In genomic region chr9:83130541-83130940, GRCh38 we compare ENCODE assay signal across 25 cellular contexts.
DNase-seq lines count a peak whose midpoint lies in the region; ATAC-seq and TF ChIP-seq lines count a peak whose summit lies in the region.
"Had no signal": no experiment of that assay in that cellular context is flagged by ENCODE, and none has a peak within 500 bp of the region (broad histone marks: within the 10 kb centered on the region; RNA-seq: fewer than 3 reads in every experiment).

No MANE protein-coding gene starts in this region.

- intact Hi-C loops in Calu3 (cut with micrococcal nuclease; ENCODE audit: unreplicated experiment) (loop anchor here (5.0 kb wide), 1 partner anchor 68 kb away; the partner anchor contains the start of gene RASEF), mucosa of descending colon (cut with DNase I, micrococcal nuclease) (no loop called here), A673 (cut with micrococcal nuclease; ENCODE audit: unreplicated experiment) (loop anchor here (5.0 kb wide), 1 partner anchor 52 kb away; no protein-coding TSS in a partner anchor)
- intact Hi-C loops in activated T-helper 1 cell treated with anti-CD3 and anti-CD28 coated beads, Interleukin-12 subunit alpha, Interleukin-12 subunit beta, Interleukin-2, Interleukin-4 antibody, amounts not matched to agents 30 ng/mL and 10 ng/mL and 1 ng/mL, durations not matched to agents 14 hours and 24 hours and 36 hours (cut with micrococcal nuclease), result no loop called here

- H3K4me1 ChIP-seq in esophagus (ENCODE audit: control insufficient read depth in 2 of 2, insufficient read depth in 2 of 2, low read length in 1 of 2) (no peaks in the 10 kb centered on the region), mucosa of descending colon (ENCODE audit: low read depth) (no peaks in the 10 kb centered on the region), A673 (ENCODE audit: insufficient read depth, low read length, poor library complexity, severe bottlenecking) (no peaks in the 10 kb centered on the region)
- H3K4me1 ChIP-seq: SJSA1 had no signal

- CTCF ChIA-PET in Calu3 (lab: Charles Lee), result interaction anchor here (0.6 to 1.8 kb wide), 4 partner anchors 10 to 857 kb away, joined by 3 to 6 read pairs (median 4); no protein-coding TSS in a partner anchor
- CTCF ChIA-PET in RWPE1 (lab: Yijun Ruan, JAX), result interaction anchor here (0.8 to 1.4 kb wide), 2 partner anchors 9 to 34 kb away, joined by 3 to 4 read pairs; no protein-coding TSS in a partner anchor
- CTCF ChIA-PET in A673 (lab: Charles Lee), result no interaction called here

- peaks cover 26% of the 10 kb centered on the region for H3K4me1 Mint-ChIP-seq in Calu3 (ENCODE audit: low read depth, unreplicated experiment)
- no peaks in the 10 kb centered on the region for H3K4me1 Mint-ChIP-seq in activated T-helper 1 cell treated with anti-CD3 and anti-CD28 coated beads, Interleukin-12 subunit alpha, Interleukin-12 subunit beta, Interleukin-2, Interleukin-4 antibody, amounts not matched to agents 30 ng/mL and 10 ng/mL and 1 ng/mL, durations not matched to agents 14 hours and 24 hours and 36 hours (ENCODE audit: low read depth)
- H3K4me1 Mint-ChIP-seq: activated B cell treated with CpG ODN at 0.5 μM for 24 hours; naive thymus-derived CD8-positive, alpha-beta T cell had no signal

- ATAC-seq in mucosa of descending colon (peak; percentile 87), GM19324 (IDR thresholded peaks at IDR 0.05; ENCODE audit: low FRiP score, unreplicated experiment) (no peak)
- ATAC-seq: naive thymus-derived CD8-positive, alpha-beta T cell had no signal

- DNase-seq in Calu3, result peak; percentile 34
- DNase-seq in RWPE1 (ENCODE audit: low spot score), result peak; percentile 59
- no peak for DNase-seq in mucosa of descending colon
- DNase-seq in activated T-helper 1 cell treated with anti-CD3 and anti-CD28 coated beads, Interleukin-12 subunit alpha, Interleukin-12 subunit beta, Interleukin-2, Interleukin-4 antibody, amounts not matched to agents 30 ng/mL and 10 ng/mL and 1 ng/mL, durations not matched to agents 14 hours and 24 hours and 36 hours (ENCODE audit: low spot score), result no peak
- no peak for DNase-seq in A673 (ENCODE audit: low spot score)
- no peak for DNase-seq in activated T-cell treated with anti-CD3 and anti-CD28 coated beads, Interleukin-2, amount 50 U/mL, for 48 hours
- DNase-seq: activated B cell treated with CpG ODN at 0.5 μM for 24 hours; activated CD4-positive, alpha-beta memory T cell treated with anti-CD3 and anti-CD28 coated beads for 36 hours; activated naive CD4-positive, alpha-beta T cell treated with anti-CD3 and anti-CD28 coated beads, Interleukin-2, amount 50 U/mL, for 16 hours; activated T-cell treated with anti-CD3 and anti-CD28 coated beads for 4 hours; aorta; C1 segment of cervical spinal cord; dermis blood vessel endothelial cell; DMS 273 treated with DMSO at 0.1 percent for 48 hours; erythroblast; glutamatergic neuron; H7; naive thymus-derived CD8-positive, alpha-beta T cell; NCI-H1417 treated with DMSO at 0.1 percent for 48 hours; NCI-H2171; NCI-H69; stimulated activated CD8-positive, alpha-beta memory T cell treated with anti-CD3 and anti-CD28 coated beads, Interleukin-4, amount 100 ng/mL, for 48 hours had no signal

- no peaks in the 10 kb centered on the region for H3K36me3 Mint-ChIP-seq in Calu3 (ENCODE audit: insufficient read depth, unreplicated experiment)
- H3K36me3 Mint-ChIP-seq in activated T-helper 1 cell treated with anti-CD3 and anti-CD28 coated beads, Interleukin-12 subunit alpha, Interleukin-12 subunit beta, Interleukin-2, Interleukin-4 antibody, amounts not matched to agents 30 ng/mL and 10 ng/mL and 1 ng/mL, durations not matched to agents 14 hours and 24 hours and 36 hours (ENCODE audit: low read depth), result no peaks in the 10 kb centered on the region
- H3K36me3 Mint-ChIP-seq: activated CD4-positive, alpha-beta memory T cell treated with anti-CD3 and anti-CD28 coated beads for 36 hours; naive thymus-derived CD8-positive, alpha-beta T cell had no signal

- H3K4me3 ChIP-seq in esophagus (ENCODE audit: low read depth in 1 of 2, low read length in 2 of 2) (no peak overlapping the region), mucosa of descending colon (no peak overlapping the region), A673 (ENCODE audit: low read depth, low read length, poor library complexity, severe bottlenecking) (no peak overlapping the region)
- H3K4me3 ChIP-seq: SJSA1 had no signal

- H3K27me3 ChIP-seq in esophagus (ENCODE audit: control insufficient read depth in 1 of 2, insufficient read depth in 2 of 2, low read length in 2 of 2), result no peaks in the 10 kb centered on the region
- peaks cover 5% of the 10 kb centered on the region for H3K27me3 ChIP-seq in A673 (replicated peaks; ENCODE audit: insufficient read depth, low read depth, low read length, poor library complexity)
- H3K27me3 ChIP-seq: SJSA1 had no signal

- TF ChIP-seq CTCF in Calu3 (IDR thresholded peaks at IDR 0.05; ENCODE audit: unreplicated experiment) (no peak), RWPE1 (conservative IDR thresholded peaks at IDR 0.05; ENCODE audit: low read depth) (no peak), mucosa of descending colon (IDR thresholded peaks at IDR 0.05) (no peak), A673 (conservative IDR thresholded peaks at IDR 0.05; ENCODE audit: low read depth, low read length) (no peak)

- no peaks in the 10 kb centered on the region for H3K9me3 ChIP-seq in esophagus (ENCODE audit: control insufficient read depth in 2 of 2, insufficient read depth in 1 of 2, low read depth in 1 of 2, low read length in 1 of 2)
- no peaks in the 10 kb centered on the region for H3K9me3 ChIP-seq in mucosa of descending colon
- no peaks in the 10 kb centered on the region for H3K9me3 ChIP-seq in A673 (ENCODE audit: low read depth, low read length, poor library complexity, severe bottlenecking)
- H3K9me3 ChIP-seq: SJSA1 had no signal

- WGBS in esophagus, 2 donors, result 50 to 62% methylated on average over 2 of the region's 2 CpGs

- no peak overlapping the region for H3K4me3 Mint-ChIP-seq in Calu3 (ENCODE audit: low read depth, unreplicated experiment)
- no peak overlapping the region for H3K4me3 Mint-ChIP-seq in activated T-helper 1 cell treated with anti-CD3 and anti-CD28 coated beads, Interleukin-12 subunit alpha, Interleukin-12 subunit beta, Interleukin-2, Interleukin-4 antibody, amounts not matched to agents 30 ng/mL and 10 ng/mL and 1 ng/mL, durations not matched to agents 14 hours and 24 hours and 36 hours
- H3K4me3 Mint-ChIP-seq: activated B cell treated with CpG ODN at 0.5 μM for 24 hours; activated CD4-positive, alpha-beta memory T cell treated with anti-CD3 and anti-CD28 coated beads for 36 hours; naive thymus-derived CD8-positive, alpha-beta T cell had no signal

- peak overlapping the region; percentile 90 for H3K27ac Mint-ChIP-seq in Calu3 (ENCODE audit: unreplicated experiment)
- H3K27ac Mint-ChIP-seq in activated T-helper 1 cell treated with anti-CD3 and anti-CD28 coated beads, Interleukin-12 subunit alpha, Interleukin-12 subunit beta, Interleukin-2, Interleukin-4 antibody, amounts not matched to agents 30 ng/mL and 10 ng/mL and 1 ng/mL, durations not matched to agents 14 hours and 24 hours and 36 hours, result no peak overlapping the region
- H3K27ac Mint-ChIP-seq: activated B cell treated with CpG ODN at 0.5 μM for 24 hours; activated CD4-positive, alpha-beta memory T cell treated with anti-CD3 and anti-CD28 coated beads for 36 hours; naive thymus-derived CD8-positive, alpha-beta T cell had no signal

- H3K27ac ChIP-seq in RWPE1 (no peak overlapping the region), esophagus (ENCODE audit: low read depth in 2 of 2, low read length in 1 of 2) (peak overlapping the region; percentile 35 to 49), A673 (ENCODE audit: low read depth, low read length, poor library complexity, severe bottlenecking) (no peak overlapping the region)
- H3K27ac ChIP-seq: SJSA1 had no signal

- no peaks in the 10 kb centered on the region for H3K27me3 Mint-ChIP-seq in Calu3 (ENCODE audit: unreplicated experiment)
- H3K27me3 Mint-ChIP-seq in activated T-helper 1 cell treated with anti-CD3 and anti-CD28 coated beads, Interleukin-12 subunit alpha, Interleukin-12 subunit beta, Interleukin-2, Interleukin-4 antibody, amounts not matched to agents 30 ng/mL and 10 ng/mL and 1 ng/mL, durations not matched to agents 14 hours and 24 hours and 36 hours (ENCODE audit: insufficient read depth), result no peaks in the 10 kb centered on the region
- H3K27me3 Mint-ChIP-seq: activated B cell treated with CpG ODN at 0.5 μM for 24 hours; activated CD4-positive, alpha-beta memory T cell treated with anti-CD3 and anti-CD28 coated beads for 36 hours had no signal

- peaks cover 2% of the 10 kb centered on the region for H3K9me3 Mint-ChIP-seq in Calu3 (ENCODE audit: low read depth, unreplicated experiment)
- no peaks in the 10 kb centered on the region for H3K9me3 Mint-ChIP-seq in activated T-helper 1 cell treated with anti-CD3 and anti-CD28 coated beads, Interleukin-12 subunit alpha, Interleukin-12 subunit beta, Interleukin-2, Interleukin-4 antibody, amounts not matched to agents 30 ng/mL and 10 ng/mL and 1 ng/mL, durations not matched to agents 14 hours and 24 hours and 36 hours
- H3K9me3 Mint-ChIP-seq: activated B cell treated with CpG ODN at 0.5 μM for 24 hours had no signal

- POLR2A ChIA-PET in RWPE1 (lab: Yijun Ruan, JAX; ENCODE audit: low non-redundant PET), result no interaction called here
- POLR2A ChIA-PET in A673 (lab: Charles Lee; ENCODE audit: low non-redundant PET), result no interaction called here

- H3K36me3 ChIP-seq in esophagus (ENCODE audit: control insufficient read depth in 2 of 2, insufficient read depth in 2 of 2, low read length in 1 of 2) (no peaks in the 10 kb centered on the region), mucosa of descending colon (ENCODE audit: low read depth) (no peaks in the 10 kb centered on the region), A673 (ENCODE audit: insufficient read depth, low read length, poor library complexity, severe bottlenecking) (no peaks in the 10 kb centered on the region)
- H3K36me3 ChIP-seq: SJSA1 had no signal

- no TSS peak for BruUV-seq in Calu3 (replicated peaks; lab: Mats Ljungman, UMichigan)
- BruUV-seq in A673 (replicated peaks; lab: Mats Ljungman, UMichigan), result no TSS peak

Comparison
In these comparisons a context has a peak if more than half of its experiments do, and no peak if none do; other contexts are left out.
1. DNase-seq: peak in Calu3 (single experiment) and RWPE1 (single experiment); none in mucosa of descending colon (0 of 3), activated T-helper 1 cell treated with anti-CD3 and anti-CD28 coated beads, Interleukin-12 subunit alpha, Interleukin-12 subunit beta, Interleukin-2, Interleukin-4 antibody, amounts not matched to agents 30 ng/mL and 10 ng/mL and 1 ng/mL, durations not matched to agents 14 hours and 24 hours and 36 hours (single experiment), A673 (single experiment) and activated T-cell treated with anti-CD3 and anti-CD28 coated beads, Interleukin-2, amount 50 U/mL, for 48 hours (0 of 2).
2. H3K27ac ChIP-seq: peak in esophagus (2 of 2); none in RWPE1 (single experiment) and A673 (single experiment).
3. intact Hi-C loops: an anchor here in Calu3 (5.0 kb wide) and A673 (5.0 kb wide); none called in mucosa of descending colon and activated T-helper 1 cell treated with anti-CD3 and anti-CD28 coated beads, Interleukin-12 subunit alpha, Interleukin-12 subunit beta, Interleukin-2, Interleukin-4 antibody, amounts not matched to agents 30 ng/mL and 10 ng/mL and 1 ng/mL, durations not matched to agents 14 hours and 24 hours and 36 hours.